ENCODE assay signal across 13 cellular contexts in genomic region chr11:6391548-6392134, GRCh38. TPM values are rescaled to one million over a fixed set of nuclear protein-coding genes. Genes with fewer than 3 reads are reported as not detected.
A peak's percentile ranks its signal among the peaks of the same experiment; 100 is the strongest.
DNase-seq lines count a peak whose midpoint lies in the region; ATAC-seq and TF ChIP-seq lines count a peak whose summit lies in the region.
"Had no signal": no experiment of that assay in that cellular context is flagged by ENCODE, and none has a peak within 500 bp of the region (broad histone marks: within the 10 kb centered on the region; RNA-seq: fewer than 3 reads in every experiment).

No MANE protein-coding gene starts in this region.

- CTCF ChIA-PET in WTC11 (lab: Charles Lee) (interaction anchor here (1.1 to 6.7 kb wide), 5 partner anchors 13 to 91 kb away, joined by 3 to 57 read pairs (median 18); no protein-coding TSS in a partner anchor), RWPE1 (lab: Yijun Ruan, JAX) (interaction anchor here (0.6 to 1.4 kb wide), 2 partner anchors 12 to 15 kb away, joined by 6 to 8 read pairs; no protein-coding TSS in a partner anchor)

- H3K36me3 ChIP-seq in skeletal muscle tissue (ENCODE audit: control insufficient read depth in 3 of 3, insufficient read depth in 3 of 3, low read length in 3 of 3): peaks cover 15 to 29% (median 23%) of the 10 kb centered on the region in 3 donors

- POLR2A ChIA-PET in WTC11 (lab: Charles Lee): no interaction called here
- POLR2A ChIA-PET in RWPE1 (lab: Yijun Ruan, JAX; ENCODE audit: low non-redundant PET): no interaction called here

- no peaks in the 10 kb centered on the region for H3K9me3 Mint-ChIP-seq in T-helper 2 cell treated with Interferon-gamma antibody and Interleukin-4, amounts not matched to agents 5 μg/mL and 100 μg/mL, for 36 hours
- no peaks in the 10 kb centered on the region for H3K9me3 Mint-ChIP-seq in WTC11

- H3K4me3 ChIP-seq in fibroblast of villous mesenchyme (ENCODE audit: low read depth, low read length) (peak overlapping the region; percentile 82), skeletal muscle tissue (ENCODE audit: low read length in 3 of 3) (peak overlapping the region; percentile 80 to 93 (median 87))

- H3K27ac ChIP-seq in skeletal muscle tissue (ENCODE audit: low read depth, low read length): no peak overlapping the region
- no peak overlapping the region; the same call in 1 of the 2 replicates for H3K27ac ChIP-seq in RWPE1

- H3K4me3 Mint-ChIP-seq in T-helper 2 cell treated with Interferon-gamma antibody and Interleukin-4, amounts not matched to agents 5 μg/mL and 100 μg/mL, for 36 hours: peak overlapping the region; percentile 88
- peak overlapping the region; percentile 92; the same call in 1 of the 2 replicates for H3K4me3 Mint-ChIP-seq in WTC11

- H3K4me1 Mint-ChIP-seq in T-helper 2 cell treated with Interferon-gamma antibody and Interleukin-4, amounts not matched to agents 5 μg/mL and 100 μg/mL, for 36 hours (ENCODE audit: low read depth): peaks cover 30% of the 10 kb centered on the region
- H3K4me1 Mint-ChIP-seq in WTC11: peaks cover 21% of the 10 kb centered on the region

- peaks cover 17 to 26% (median 18%) of the 10 kb centered on the region in 3 donors for H3K4me1 ChIP-seq in skeletal muscle tissue (ENCODE audit: control insufficient read depth in 3 of 3, insufficient read depth in 3 of 3, low read length in 3 of 3)

- ATAC-seq in WTC11 (no peak), HG02885 (IDR thresholded peaks at IDR 0.05; ENCODE audit: poor library complexity, unreplicated experiment) (no peak)
- ATAC-seq: Panc1 had no signal

- TF ChIP-seq CTCF in WTC11 (IDR thresholded peaks at IDR 0.05) (no peak), fibroblast of villous mesenchyme (IDR thresholded peaks at IDR 0.05; ENCODE audit: insufficient read depth, low read depth, low read length) (no peak), RWPE1 (conservative IDR thresholded peaks at IDR 0.05; ENCODE audit: low read depth) (no peak)

- peak overlapping the region; percentile 89 to 95 (median 92) for H3K9ac ChIP-seq in skeletal muscle tissue (ENCODE audit: low read depth in 1 of 3, low read length in 3 of 3)

- peaks cover 34% of the 10 kb centered on the region for H3K36me3 Mint-ChIP-seq in T-helper 2 cell treated with Interferon-gamma antibody and Interleukin-4, amounts not matched to agents 5 μg/mL and 100 μg/mL, for 36 hours (ENCODE audit: low read depth)
- no peaks in the 10 kb centered on the region for H3K36me3 Mint-ChIP-seq in WTC11

- H3K27me3 ChIP-seq in skeletal muscle tissue (ENCODE audit: control insufficient read depth in 3 of 3, insufficient read depth in 3 of 3, low read length in 3 of 3): no peaks in the 10 kb centered on the region
- H3K27me3 ChIP-seq: left lung, vagina had no signal

- no peaks in the 10 kb centered on the region for H3K9me3 ChIP-seq in skeletal muscle tissue (ENCODE audit: control insufficient read depth in 3 of 3, low read length in 3 of 3)
- H3K9me3 ChIP-seq: left lung, vagina had no signal

- DNase-seq in T-helper 2 cell treated with Interferon-gamma antibody and Interleukin-4, amounts not matched to agents 5 μg/mL and 100 μg/mL, for 36 hours (ENCODE audit: low spot score): no peak
- DNase-seq in T-helper 2 cell: no peak
- DNase-seq in WTC11 (ENCODE audit: low spot score): no peak
- DNase-seq in fibroblast of villous mesenchyme (ENCODE audit: low read depth): no peak
- no peak for DNase-seq in CD1c-positive myeloid dendritic cell (ENCODE audit: extremely low spot score)
- no peak for DNase-seq in RWPE1 (ENCODE audit: low spot score)
- DNase-seq: left lung; stimulated activated CD4-positive, alpha-beta T cell treated with anti-CD3 and anti-CD28 coated beads, Interleukin-2, amount 100 ng/mL, for 48 hours had no signal

- H3K27ac Mint-ChIP-seq in T-helper 2 cell treated with Interferon-gamma antibody and Interleukin-4, amounts not matched to agents 5 μg/mL and 100 μg/mL, for 36 hours: no peak overlapping the region
- H3K27ac Mint-ChIP-seq in WTC11: no peak overlapping the region

- H3K27me3 Mint-ChIP-seq in T-helper 2 cell treated with Interferon-gamma antibody and Interleukin-4, amounts not matched to agents 5 μg/mL and 100 μg/mL, for 36 hours (ENCODE audit: low read depth): peaks cover 2% of the 10 kb centered on the region
- peaks cover 13% of the 10 kb centered on the region for H3K27me3 Mint-ChIP-seq in WTC11 (ENCODE audit: low read depth)

TF ChIP-seq in WTC11, 78 proteins besides CTCF, POLR2A, EP300 and RAD21 (continues in another document):
- TF ChIP-seq ELF4 (CRISPR knock-in tag; IDR thresholded peaks at IDR 0.05; ENCODE audit: low read depth) (no peak), ZNF425 (CRISPR knock-in tag; conservative IDR thresholded peaks at IDR 0.05) (no peak), FOXP1 (CRISPR knock-in tag; IDR thresholded peaks at IDR 0.05; ENCODE audit: borderline replicate concordance) (no peak), NR2C2 (CRISPR knock-in tag; IDR thresholded peaks at IDR 0.05) (no peak), KAT7 (CRISPR knock-in tag; IDR thresholded peaks at IDR 0.05; ENCODE audit: borderline replicate concordance) (no peak), TP53 (CRISPR knock-in tag; IDR thresholded peaks at IDR 0.05) (no peak), ZNF263 (CRISPR knock-in tag; IDR thresholded peaks at IDR 0.05; ENCODE audit: low read depth) (no peak), SOX15 (CRISPR knock-in tag; IDR thresholded peaks at IDR 0.05) (no peak), FOXK1 (CRISPR knock-in tag; IDR thresholded peaks at IDR 0.05) (no peak), NR3C1 (CRISPR knock-in tag; conservative IDR thresholded peaks at IDR 0.05; ENCODE audit: low read depth) (no peak), E2F1 (CRISPR knock-in tag; IDR thresholded peaks at IDR 0.05) (no peak), GRHL2 (CRISPR knock-in tag; IDR thresholded peaks at IDR 0.05; ENCODE audit: insufficient replicate concordance, severe bottlenecking) (no peak), JUN (CRISPR knock-in tag; IDR thresholded peaks at IDR 0.05) (no peak), MLX (CRISPR knock-in tag; IDR thresholded peaks at IDR 0.05) (no peak), ZNF512 (CRISPR knock-in tag; IDR thresholded peaks at IDR 0.05; ENCODE audit: borderline replicate concordance) (no peak), IRF2 (CRISPR knock-in tag; IDR thresholded peaks at IDR 0.05; ENCODE audit: borderline replicate concordance, low read depth) (no peak)

RNA-seq across cellular contexts. Expression of gene SMPD1, which starts 1.4 kb away (rescaled TPM):
- total RNA-seq in WTC11 (2021) (4.4 to 6.6 TPM (median 5.6 TPM) in 3 replicates), fibroblast of villous mesenchyme (35.0 and 37.7 TPM in 2 replicates), skeletal muscle tissue (9.9 TPM)

RNA-seq across cellular contexts. Expression of gene APBB1, which starts 27.3 kb away (rescaled TPM):
- total RNA-seq in WTC11 (2021) (32.1 to 33.1 TPM (median 32.7 TPM) in 3 replicates), fibroblast of villous mesenchyme (35.4 and 42.2 TPM in 2 replicates), skeletal muscle tissue (28.7 TPM)

RNA-seq across cellular contexts. Expression of gene HPX, which starts 49.1 kb away (rescaled TPM):
- total RNA-seq in WTC11 (2021) (1.4 to 2.4 TPM (median 1.7 TPM) in 3 replicates), fibroblast of villous mesenchyme (under 0.01 TPM in 1 of 2 replicates, not detected in the other), skeletal muscle tissue (3.1 TPM)
- total RNA-seq: M059J had no signal
